Comparison of ENCODE assay signal across 1 cellular context in genomic region chr19:35903550-35904179, GRCh38.
TF ChIP-seq lines count a peak whose summit lies in the region.

No MANE protein-coding gene starts in this region.

TF ChIP-seq in H1, 55 proteins besides CTCF, POLR2A, EP300 and RAD21:
- TF ChIP-seq CREB1 (IDR thresholded peaks at IDR 0.05) (peak; percentile 65; the same call in 1 of the 2 replicates), EGR1 (IDR thresholded peaks at IDR 0.05; ENCODE audit: borderline replicate concordance, low read depth, low read length) (peak; percentile 96), POU5F1 (IDR thresholded peaks at IDR 0.05; ENCODE audit: low read depth, low read length) (no peak), ASH2L (IDR thresholded peaks at IDR 0.05; ENCODE audit: low read length) (no peak), GABPA (IDR thresholded peaks at IDR 0.05; ENCODE audit: borderline replicate concordance, insufficient read depth, low read length) (no peak), TAF1 (IDR thresholded peaks at IDR 0.05; ENCODE audit: low read depth, low read length) (peak; percentile 55; the same call in 1 of the 2 replicates), RNF2 (IDR thresholded peaks at IDR 0.05; ENCODE audit: borderline replicate concordance, low read depth, low read length, missing control alignments, poor library complexity, severe bottlenecking) (no peak), CHD7 (IDR thresholded peaks at IDR 0.05; ENCODE audit: insufficient replicate concordance, low read length) (no peak), HDAC2 (IDR thresholded peaks at IDR 0.05; ENCODE audit: borderline replicate concordance in 1 of 2, low read depth in 2 of 2, low read length in 2 of 2) (no peak; a peak in 1 of 4 replicates), HDAC6 (IDR thresholded peaks at IDR 0.05; ENCODE audit: low read depth, low read length) (no peak), TAF7 (optimal IDR thresholded peaks at IDR 0.05; ENCODE audit: borderline replicate concordance, low read depth, low read length) (no peak), BACH1 (IDR thresholded peaks at IDR 0.05; ENCODE audit: low read length) (peak; percentile 37; the same call in 1 of the 2 replicates), CBX8 (IDR thresholded peaks at IDR 0.05; ENCODE audit: borderline replicate concordance, low read depth, low read length) (no peak)
- TF ChIP-seq, protein P1, sequence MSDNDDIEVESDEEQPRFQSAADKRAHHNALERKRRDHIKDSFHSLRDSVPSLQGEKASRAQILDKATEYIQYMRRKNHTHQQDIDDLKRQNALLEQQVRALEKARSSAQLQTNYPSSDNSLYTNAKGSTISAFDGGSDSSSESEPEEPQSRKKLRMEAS (IDR thresholded peaks at IDR 0.05), result peak; percentile 96
- TF ChIP-seq, protein P2, sequence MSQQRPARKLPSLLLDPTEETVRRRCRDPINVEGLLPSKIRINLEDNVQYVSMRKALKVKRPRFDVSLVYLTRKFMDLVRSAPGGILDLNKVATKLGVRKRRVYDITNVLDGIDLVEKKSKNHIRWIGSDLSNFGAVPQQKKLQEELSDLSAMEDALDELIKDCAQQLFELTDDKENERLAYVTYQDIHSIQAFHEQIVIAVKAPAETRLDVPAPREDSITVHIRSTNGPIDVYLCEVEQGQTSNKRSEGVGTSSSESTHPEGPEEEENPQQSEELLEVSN (IDR thresholded peaks at IDR 0.05), result peak; percentile 86
TF ChIP-seq in H1: peak in this region for 6.
